Comparison of ENCODE assay signal across 20 cellular contexts in the genomic region with DNA sequence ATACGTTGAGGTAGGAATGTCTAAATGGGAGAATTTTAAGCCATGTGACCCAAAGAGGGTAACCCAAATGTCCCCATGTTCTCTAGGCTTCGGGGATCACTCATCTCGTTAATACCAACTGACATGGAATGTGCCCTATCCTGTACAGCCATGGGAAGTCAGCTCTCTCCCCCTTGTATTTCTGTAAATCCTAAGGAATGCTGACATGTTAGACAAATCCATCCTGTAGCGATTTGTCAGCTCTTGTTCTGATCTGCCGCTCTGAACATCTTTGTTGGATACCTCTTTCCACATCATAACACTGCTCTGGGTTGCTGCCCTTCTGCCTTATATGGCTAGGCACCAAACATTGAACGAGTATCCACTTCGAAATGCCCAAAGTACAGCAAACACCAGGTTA.
A peak's percentile ranks its signal among the peaks of the same experiment; 100 is the strongest.
DNase-seq lines count a peak whose midpoint lies in the region; ATAC-seq, FAIRE-seq and TF ChIP-seq lines count a peak whose summit lies in the region.
"Had no signal": no experiment of that assay in that cellular context is flagged by ENCODE, and none has a peak within 500 bp of the region (broad histone marks: within the 10 kb centered on the region; RNA-seq: fewer than 3 reads in every experiment).

No MANE protein-coding gene starts in this region.

- no peaks in the 10 kb centered on the region for H3K9me3 ChIP-seq in smooth muscle cell (replicated peaks; ENCODE audit: low read depth)

- no peak overlapping the region for H3K27ac Mint-ChIP-seq in GM23338
- no peak overlapping the region for H3K27ac Mint-ChIP-seq in natural killer cell
- H3K27ac Mint-ChIP-seq: CD4-positive, alpha-beta memory T cell; IgD-negative memory B cell had no signal

- H3K4me3 ChIP-seq in bronchial epithelial cell (ENCODE audit: low read depth, low read length) (no peak overlapping the region), smooth muscle cell (no peak overlapping the region), GM23338 (no peak overlapping the region)
- H3K4me3 ChIP-seq: BLaER1, PC-9 had no signal

- H3K27me3 Mint-ChIP-seq in GM23338 (ENCODE audit: insufficient read depth, low read depth, poor library complexity) (no peaks in the 10 kb centered on the region), natural killer cell (ENCODE audit: low read depth in 2 of 2) (no peaks in the 10 kb centered on the region)
- H3K27me3 Mint-ChIP-seq: CD4-positive, alpha-beta memory T cell; IgD-negative memory B cell had no signal

- H3K27me3 ChIP-seq in bronchial epithelial cell (ENCODE audit: control insufficient read depth, insufficient read depth, low read length) = no peaks in the 10 kb centered on the region
- H3K27me3 ChIP-seq in foreskin keratinocyte = no peaks in the 10 kb centered on the region
- H3K27me3 ChIP-seq in smooth muscle cell (ENCODE audit: low read depth) = no peaks in the 10 kb centered on the region
- H3K27me3 ChIP-seq in GM23338 (ENCODE audit: insufficient read depth) = no peaks in the 10 kb centered on the region
- H3K27me3 ChIP-seq: BLaER1 had no signal

- H3K9ac ChIP-seq in smooth muscle cell (ENCODE audit: low read depth) = peak overlapping the region; percentile 44
- H3K9ac ChIP-seq: BLaER1 had no signal

- no peak overlapping the region for H2AFZ ChIP-seq in smooth muscle cell (ENCODE audit: low read depth)
- no peak overlapping the region for H2AFZ ChIP-seq in GM23338
- H2AFZ ChIP-seq: PC-9 had no signal

- H3K4me2 ChIP-seq in smooth muscle cell (no peak overlapping the region), GM23338 (no peak overlapping the region)
- H3K4me2 ChIP-seq: PC-9 had no signal

- FAIRE-seq in G401.6 (lab: Jason Lieb, UNC) (peak; percentile 97), bronchial epithelial cell (lab: Jason Lieb, UNC) (no peak)
- FAIRE-seq: HTR-8/SVneo had no signal

- 64% methylated on average over 7 of the region's 7 CpGs for WGBS in smooth muscle cell (ENCODE audit: low lambda C conversion rate)

- H3K36me3 ChIP-seq in bronchial epithelial cell (ENCODE audit: control insufficient read depth, insufficient read depth, low read length) (no peaks in the 10 kb centered on the region), smooth muscle cell (ENCODE audit: low read depth) (no peaks in the 10 kb centered on the region), GM23338 (ENCODE audit: insufficient read depth) (no peaks in the 10 kb centered on the region)
- H3K36me3 ChIP-seq: BLaER1 had no signal

- no peaks in the 10 kb centered on the region for H3K36me3 Mint-ChIP-seq in GM23338 (ENCODE audit: low read depth)
- no peaks in the 10 kb centered on the region for H3K36me3 Mint-ChIP-seq in natural killer cell
- H3K36me3 Mint-ChIP-seq: CD4-positive, alpha-beta memory T cell; IgD-negative memory B cell had no signal

- H3K27ac ChIP-seq in foreskin keratinocyte (peak overlapping the region; percentile 85), smooth muscle cell (ENCODE audit: low read depth) (peak overlapping the region; percentile 94), GM23338 (ENCODE audit: low read depth) (no peak overlapping the region)
- H3K27ac ChIP-seq: BLaER1, PC-9 had no signal

- no peak overlapping the region for H3K4me3 Mint-ChIP-seq in GM23338
- H3K4me3 Mint-ChIP-seq in natural killer cell = no peak overlapping the region
- H3K4me3 Mint-ChIP-seq: CD4-positive, alpha-beta memory T cell; IgD-negative memory B cell had no signal

- peaks cover 8% of the 10 kb centered on the region; the same call in 1 of the 2 replicates for H3K9me2 ChIP-seq in GM23338 (ENCODE audit: insufficient read depth)

- ATAC-seq in foreskin keratinocyte (peak; percentile 45), GM23338 (no peak), HG03378 (IDR thresholded peaks at IDR 0.05; ENCODE audit: unreplicated experiment) (no peak), natural killer cell (no peak)

- intact Hi-C loops in natural killer cell (cut with micrococcal nuclease) = no loop called here

- H3K9me3 Mint-ChIP-seq in GM23338 (no peaks in the 10 kb centered on the region), natural killer cell (peaks cover 14 to 18% of the 10 kb centered on the region in 2 donors)

- H4K20me1 ChIP-seq in smooth muscle cell (ENCODE audit: low read depth) = no peaks in the 10 kb centered on the region
- H4K20me1 ChIP-seq in GM23338 (replicated peaks; ENCODE audit: insufficient read depth) = no peaks in the 10 kb centered on the region
- H4K20me1 ChIP-seq: BLaER1 had no signal

- H3K4me1 Mint-ChIP-seq in GM23338 (peaks cover 7% of the 10 kb centered on the region; the same call in 1 of the 3 replicates), natural killer cell (no peaks in the 10 kb centered on the region)
- H3K4me1 Mint-ChIP-seq: CD4-positive, alpha-beta memory T cell; IgD-negative memory B cell had no signal

- peak; percentile 87 for DNase-seq in bronchial epithelial cell (ENCODE audit: low read depth)
- peak; percentile 98 to 99 for DNase-seq in foreskin keratinocyte
- no peak for DNase-seq in smooth muscle cell (lab: John Stamatoyannopoulos, UW; ENCODE audit: unreplicated experiment)
- no peak for DNase-seq in GM23338 (ENCODE audit: low spot score)
- no peak for DNase-seq in natural killer cell
- DNase-seq: CD4-positive, alpha-beta memory T cell; DMS53; EL; MV-4-11; NCI-H1105 treated with DMSO at 0.1 percent for 48 hours; NCI-H2029 treated with DMSO at 0.1 percent for 48 hours; NCI-H226; NCI-H510A treated with DMSO at 0.1 percent for 48 hours; NCI-H748 treated with DMSO at 0.1 percent for 48 hours; PC-9 had no signal

- no peaks in the 10 kb centered on the region for H3K79me2 ChIP-seq in smooth muscle cell (ENCODE audit: low read depth)
- H3K79me2 ChIP-seq in GM23338 (replicated peaks; ENCODE audit: insufficient read depth) = no peaks in the 10 kb centered on the region

- H3F3A ChIP-seq in smooth muscle cell (ENCODE audit: low read depth) (no peaks in the 10 kb centered on the region), GM23338 (replicated peaks; ENCODE audit: low read depth) (no peaks in the 10 kb centered on the region)

- TF ChIP-seq CTCF in bronchial epithelial cell (IDR thresholded peaks at IDR 0.05; ENCODE audit: insufficient read depth, low read length, severe bottlenecking) (no peak), foreskin keratinocyte (conservative IDR thresholded peaks at IDR 0.05) (no peak), smooth muscle cell (IDR thresholded peaks at IDR 0.05; ENCODE audit: borderline replicate concordance, insufficient read depth, poor library complexity, severe bottlenecking) (no peak), GM23338 (conservative IDR thresholded peaks at IDR 0.05; ENCODE audit: low read depth in 2 of 2) (no peak), natural killer cell (IDR thresholded peaks at IDR 0.05) (no peak)

- peaks cover 44% of the 10 kb centered on the region for H3K4me1 ChIP-seq in foreskin keratinocyte
- peaks cover 9% of the 10 kb centered on the region for H3K4me1 ChIP-seq in smooth muscle cell (ENCODE audit: low read depth)
- H3K4me1 ChIP-seq in GM23338 (ENCODE audit: insufficient read depth) = peaks cover 7% of the 10 kb centered on the region; the same call in 1 of the 2 replicates

TF ChIP-seq in GM23338, 12 proteins besides CTCF, POLR2A, EP300 and RAD21 (continues in another document):
- TF ChIP-seq, protein P1, sequence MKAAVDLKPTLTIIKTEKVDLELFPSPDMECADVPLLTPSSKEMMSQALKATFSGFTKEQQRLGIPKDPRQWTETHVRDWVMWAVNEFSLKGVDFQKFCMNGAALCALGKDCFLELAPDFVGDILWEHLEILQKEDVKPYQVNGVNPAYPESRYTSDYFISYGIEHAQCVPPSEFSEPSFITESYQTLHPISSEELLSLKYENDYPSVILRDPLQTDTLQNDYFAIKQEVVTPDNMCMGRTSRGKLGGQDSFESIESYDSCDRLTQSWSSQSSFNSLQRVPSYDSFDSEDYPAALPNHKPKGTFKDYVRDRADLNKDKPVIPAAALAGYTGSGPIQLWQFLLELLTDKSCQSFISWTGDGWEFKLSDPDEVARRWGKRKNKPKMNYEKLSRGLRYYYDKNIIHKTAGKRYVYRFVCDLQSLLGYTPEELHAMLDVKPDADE (IDR thresholded peaks at IDR 0.05) = no peak
- TF ChIP-seq NANOG (IDR thresholded peaks at IDR 0.05; ENCODE audit: borderline replicate concordance) (no peak), STAT1 (IDR thresholded peaks at IDR 0.05; ENCODE audit: unreplicated experiment) (no peak), JUNB (IDR thresholded peaks at IDR 0.05; ENCODE audit: unreplicated experiment) (no peak)

Comparison
In these comparisons a context has a peak if more than half of its experiments do, and no peak if none do; other contexts are left out.
1. DNase-seq: peak in bronchial epithelial cell (single experiment) and foreskin keratinocyte (2 of 2); none in smooth muscle cell (single experiment), GM23338 (single experiment) and natural killer cell (single experiment).